Comparison of ENCODE assay signal across 1 cellular context in the genomic region with DNA sequence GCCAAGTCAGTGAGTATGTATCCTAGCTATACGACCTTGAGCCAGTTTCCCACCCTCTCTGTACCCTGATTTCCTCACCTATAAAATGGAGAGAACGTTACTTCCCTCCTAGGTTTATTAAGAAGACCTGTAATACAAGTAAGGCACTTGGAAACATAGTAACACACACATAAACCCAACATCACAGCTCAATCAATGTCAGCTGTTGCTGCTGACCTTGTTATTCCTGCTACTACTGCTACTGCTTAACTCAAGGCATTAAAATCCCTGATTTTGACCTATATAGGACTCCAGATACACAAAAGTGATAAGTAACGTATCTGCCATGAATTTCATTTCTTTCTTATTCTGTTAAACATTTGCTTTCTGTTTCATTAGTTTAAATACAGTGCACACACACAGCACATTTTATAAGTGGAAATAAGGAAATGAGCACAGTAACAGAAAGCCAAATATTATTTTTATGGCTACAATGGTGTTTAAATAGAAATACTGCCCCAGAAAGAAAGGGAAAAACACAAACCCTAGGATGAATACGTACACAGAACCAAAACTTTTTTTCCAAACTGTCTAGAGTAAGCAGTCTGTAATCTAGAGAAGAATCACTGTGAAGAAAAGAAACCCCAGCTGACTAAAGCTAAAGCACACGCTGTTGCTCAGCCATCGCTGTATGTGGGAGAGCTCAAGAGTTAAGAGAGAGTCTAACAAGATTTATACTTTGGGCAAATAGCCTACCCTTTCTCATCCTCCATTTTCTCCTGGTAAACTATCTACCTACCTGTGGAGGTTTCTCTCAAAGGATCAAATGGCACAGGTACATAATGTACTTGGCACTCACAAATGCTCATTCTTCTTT.
TF ChIP-seq lines count a peak whose summit lies in the region.

No MANE protein-coding gene starts in this region.

TF ChIP-seq in GM12878, 131 proteins besides CTCF, POLR2A, EP300 and RAD21:
- TF ChIP-seq SRF (IDR thresholded peaks at IDR 0.05; ENCODE audit: low read depth in 2 of 2, low read length in 2 of 2), result no peak
- no peak for TF ChIP-seq IKZF2 (IDR thresholded peaks at IDR 0.05)
- TF ChIP-seq SREBF2 (IDR thresholded peaks at IDR 0.05; ENCODE audit: low read length), result no peak
- TF ChIP-seq, protein P1, sequence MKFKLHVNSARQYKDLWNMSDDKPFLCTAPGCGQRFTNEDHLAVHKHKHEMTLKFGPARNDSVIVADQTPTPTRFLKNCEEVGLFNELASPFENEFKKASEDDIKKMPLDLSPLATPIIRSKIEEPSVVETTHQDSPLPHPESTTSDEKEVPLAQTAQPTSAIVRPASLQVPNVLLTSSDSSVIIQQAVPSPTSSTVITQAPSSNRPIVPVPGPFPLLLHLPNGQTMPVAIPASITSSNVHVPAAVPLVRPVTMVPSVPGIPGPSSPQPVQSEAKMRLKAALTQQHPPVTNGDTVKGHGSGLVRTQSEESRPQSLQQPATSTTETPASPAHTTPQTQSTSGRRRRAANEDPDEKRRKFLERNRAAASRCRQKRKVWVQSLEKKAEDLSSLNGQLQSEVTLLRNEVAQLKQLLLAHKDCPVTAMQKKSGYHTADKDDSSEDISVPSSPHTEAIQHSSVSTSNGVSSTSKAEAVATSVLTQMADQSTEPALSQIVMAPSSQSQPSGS (IDR thresholded peaks at IDR 0.05; ENCODE audit: low read length), result no peak
- TF ChIP-seq, protein P2, sequence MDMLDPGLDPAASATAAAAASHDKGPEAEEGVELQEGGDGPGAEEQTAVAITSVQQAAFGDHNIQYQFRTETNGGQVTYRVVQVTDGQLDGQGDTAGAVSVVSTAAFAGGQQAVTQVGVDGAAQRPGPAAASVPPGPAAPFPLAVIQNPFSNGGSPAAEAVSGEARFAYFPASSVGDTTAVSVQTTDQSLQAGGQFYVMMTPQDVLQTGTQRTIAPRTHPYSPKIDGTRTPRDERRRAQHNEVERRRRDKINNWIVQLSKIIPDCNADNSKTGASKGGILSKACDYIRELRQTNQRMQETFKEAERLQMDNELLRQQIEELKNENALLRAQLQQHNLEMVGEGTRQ (IDR thresholded peaks at IDR 0.05; ENCODE audit: borderline replicate concordance, low read depth, low read length), result no peak
- TF ChIP-seq ZNF622 (IDR thresholded peaks at IDR 0.05), result no peak
- no peak for TF ChIP-seq RCOR1 (conservative IDR thresholded peaks at IDR 0.05; ENCODE audit: low read depth, low read length)
- TF ChIP-seq POU2F2 (IDR thresholded peaks at IDR 0.05; ENCODE audit: borderline replicate concordance, low read depth, low read length), result no peak
- TF ChIP-seq, protein P3, sequence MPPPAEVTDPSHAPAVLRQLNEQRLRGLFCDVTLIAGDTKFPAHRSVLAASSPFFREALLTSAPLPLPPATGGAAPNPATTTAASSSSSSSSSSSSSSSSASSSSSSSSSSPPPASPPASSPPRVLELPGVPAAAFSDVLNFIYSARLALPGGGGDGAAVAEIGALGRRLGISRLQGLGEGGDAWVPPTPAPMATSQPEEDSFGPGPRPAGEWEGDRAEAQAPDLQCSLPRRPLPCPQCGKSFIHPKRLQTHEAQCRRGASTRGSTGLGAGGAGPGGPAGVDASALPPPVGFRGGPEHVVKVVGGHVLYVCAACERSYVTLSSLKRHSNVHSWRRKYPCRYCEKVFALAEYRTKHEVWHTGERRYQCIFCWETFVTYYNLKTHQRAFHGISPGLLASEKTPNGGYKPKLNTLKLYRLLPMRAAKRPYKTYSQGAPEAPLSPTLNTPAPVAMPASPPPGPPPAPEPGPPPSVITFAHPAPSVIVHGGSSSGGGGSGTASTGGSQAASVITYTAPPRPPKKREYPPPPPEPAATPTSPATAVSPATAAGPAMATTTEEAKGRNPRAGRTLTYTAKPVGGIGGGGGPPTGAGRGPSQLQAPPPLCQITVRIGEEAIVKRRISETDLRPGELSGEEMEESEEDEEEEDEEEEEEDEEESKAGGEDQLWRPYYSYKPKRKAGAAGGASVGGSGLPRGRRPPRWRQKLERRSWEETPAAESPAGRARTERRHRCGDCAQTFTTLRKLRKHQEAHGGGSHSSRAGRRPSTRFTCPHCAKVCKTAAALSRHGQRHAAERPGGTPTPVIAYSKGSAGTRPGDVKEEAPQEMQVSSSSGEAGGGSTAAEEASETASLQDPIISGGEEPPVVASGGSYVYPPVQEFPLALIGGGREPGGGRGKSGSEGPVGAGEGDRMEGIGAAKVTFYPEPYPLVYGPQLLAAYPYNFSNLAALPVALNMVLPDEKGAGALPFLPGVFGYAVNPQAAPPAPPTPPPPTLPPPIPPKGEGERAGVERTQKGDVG (CRISPR knock-in tag; IDR thresholded peaks at IDR 0.05), result no peak
- TF ChIP-seq LARP7 (IDR thresholded peaks at IDR 0.05), result no peak
- TF ChIP-seq JUND (IDR thresholded peaks at IDR 0.05; ENCODE audit: low read depth, low read length), result no peak
- no peak for TF ChIP-seq NBN (IDR thresholded peaks at IDR 0.05)
